In genomic region chr19:44876930-44877530, GRCh38 we compare ENCODE assay signal across 14 cellular contexts. TPM values are rescaled to one million over a fixed set of nuclear protein-coding genes. Genes with fewer than 3 reads are reported as not detected.
DNase-seq lines count a peak whose midpoint lies in the region; ATAC-seq, FAIRE-seq and TF ChIP-seq lines count a peak whose summit lies in the region.
"Had no signal": no experiment of that assay in that cellular context is flagged by ENCODE, and none has a peak within 500 bp of the region (broad histone marks: within the 10 kb centered on the region; RNA-seq: fewer than 3 reads in every experiment).

No MANE protein-coding gene starts in this region.

- no peak overlapping the region for H3K27ac ChIP-seq in K562 (ENCODE audit: extremely low read depth, low read depth, low read length)

- BruUV-seq in K562 (replicated peaks; lab: Mats Ljungman, UMichigan), result TSS peak; percentile 25

- no peak for TF ChIP-seq RAD21 in K562 (CRISPR knock-in tag; conservative IDR thresholded peaks at IDR 0.05 in 1 of 2, IDR thresholded peaks at IDR 0.05 in 1 of 2)

- no peak overlapping the region for H3K4me2 ChIP-seq in K562 (ENCODE audit: insufficient read depth, low read length)
- H3K4me2 ChIP-seq: smooth muscle cell had no signal

- no peak overlapping the region for H3K27ac Mint-ChIP-seq in activated CD4-positive, alpha-beta memory T cell treated with anti-CD3 and anti-CD28 coated beads for 36 hours
- no peak overlapping the region for H3K27ac Mint-ChIP-seq in activated CD4-positive, alpha-beta memory T cell treated with anti-CD3 and anti-CD28 coated beads, Interleukin-2, amount 10 ng/mL, durations not matched to agents 7 days and 5 days
- peak overlapping the region; percentile 55 for H3K27ac Mint-ChIP-seq in stimulated activated effector memory CD8-positive, alpha-beta T cell treated with anti-CD3 and anti-CD28 coated beads, Interleukin-12 subunit alpha, Interleukin-12 subunit beta, amount 100 ng/mL, for 72 hours

- no peaks in the 10 kb centered on the region for H3K36me3 Mint-ChIP-seq in activated CD4-positive, alpha-beta memory T cell treated with anti-CD3 and anti-CD28 coated beads for 36 hours
- no peaks in the 10 kb centered on the region for H3K36me3 Mint-ChIP-seq in activated CD4-positive, alpha-beta memory T cell treated with anti-CD3 and anti-CD28 coated beads, Interleukin-2, amount 10 ng/mL, durations not matched to agents 7 days and 5 days (ENCODE audit: low read depth)
- H3K36me3 Mint-ChIP-seq in stimulated activated effector memory CD8-positive, alpha-beta T cell treated with anti-CD3 and anti-CD28 coated beads, Interleukin-12 subunit alpha, Interleukin-12 subunit beta, amount 100 ng/mL, for 72 hours, result no peaks in the 10 kb centered on the region

- no peak for TF ChIP-seq CTCF in K562 (IDR thresholded peaks at IDR 0.05 in 2 of 3, conservative IDR thresholded peaks at IDR 0.05 in 1 of 3; ENCODE audit: insufficient read depth in 2 of 3, low read depth in 1 of 3, low read length in 3 of 3)
- TF ChIP-seq CTCF in D721Med (IDR thresholded peaks at IDR 0.05; ENCODE audit: insufficient read depth, missing control alignments), result no peak

- WGBS in K562 (ENCODE audit: insufficient coverage, low coverage, missing lambda C conversion rate), result 51% methylated on average over 4 of the region's 5 CpGs

- ATAC-seq in K562 (no peak; the same call in 2 of the 3 replicates), GM18868 (IDR thresholded peaks at IDR 0.05; ENCODE audit: unreplicated experiment) (no peak)
- ATAC-seq in stimulated activated effector memory CD8-positive, alpha-beta T cell treated with anti-CD3 and anti-CD28 coated beads, Interleukin-12 subunit alpha, Interleukin-12 subunit beta, amount 100 ng/mL, for 72 hours, result peak; percentile 27
- ATAC-seq: gastroesophageal sphincter, HepG2 had no signal

- H3K4me3 ChIP-seq in K562, result no peak overlapping the region
- H3K4me3 ChIP-seq: gastroesophageal sphincter, smooth muscle cell had no signal

- TF ChIP-seq EP300 in K562 (IDR thresholded peaks at IDR 0.05; ENCODE audit: low read length), result no peak

- no peaks in the 10 kb centered on the region for H3K79me2 ChIP-seq in K562 (ENCODE audit: control insufficient read depth, insufficient read depth, low read length)

- no peaks in the 10 kb centered on the region for H3K27me3 ChIP-seq in K562 (ENCODE audit: control insufficient read depth in 2 of 2, insufficient read depth in 2 of 2, low read length in 2 of 2)
- H3K27me3 ChIP-seq: gastroesophageal sphincter had no signal

- H3K36me3 ChIP-seq in K562 (ENCODE audit: control insufficient read depth, insufficient read depth, low read length), result peaks cover 68% of the 10 kb centered on the region

- no peak for TF ChIP-seq POLR2A in K562 (conservative IDR thresholded peaks at IDR 0.05)

- no peaks in the 10 kb centered on the region for H3K9me3 ChIP-seq in K562 (replicated peaks; ENCODE audit: control insufficient read depth, insufficient read depth, low read depth, low read length)
- H3K9me3 ChIP-seq: gastroesophageal sphincter had no signal

- peaks cover 5% of the 10 kb centered on the region for H3K4me1 Mint-ChIP-seq in activated CD4-positive, alpha-beta memory T cell treated with anti-CD3 and anti-CD28 coated beads for 36 hours (ENCODE audit: low read depth)
- peaks cover 4% of the 10 kb centered on the region for H3K4me1 Mint-ChIP-seq in activated CD4-positive, alpha-beta memory T cell treated with anti-CD3 and anti-CD28 coated beads, Interleukin-2, amount 10 ng/mL, durations not matched to agents 7 days and 5 days
- H3K4me1 Mint-ChIP-seq in stimulated activated effector memory CD8-positive, alpha-beta T cell treated with anti-CD3 and anti-CD28 coated beads, Interleukin-12 subunit alpha, Interleukin-12 subunit beta, amount 100 ng/mL, for 72 hours, result peaks cover 14% of the 10 kb centered on the region

- POLR2A ChIA-PET in activated CD4-positive, alpha-beta memory T cell treated with anti-CD3 and anti-CD28 coated beads for 36 hours (lab: Charles Lee), result no interaction called here
- POLR2A ChIA-PET in activated CD4-positive, alpha-beta memory T cell treated with anti-CD3 and anti-CD28 coated beads, Interleukin-2, amount 10 ng/mL, durations not matched to agents 7 days and 5 days (lab: Charles Lee), result no interaction called here
- POLR2A ChIA-PET in K562 (lab: Yijun Ruan, JAX), result interaction anchor here (0.6 to 1.4 kb wide), 4 partner anchors 11 to 769 kb away, joined by 3 to 9 read pairs (median 4); partner anchors contain the start of gene TOMM40

- H3K4me3 Mint-ChIP-seq in activated CD4-positive, alpha-beta memory T cell treated with anti-CD3 and anti-CD28 coated beads for 36 hours, result no peak overlapping the region
- H3K4me3 Mint-ChIP-seq in activated CD4-positive, alpha-beta memory T cell treated with anti-CD3 and anti-CD28 coated beads, Interleukin-2, amount 10 ng/mL, durations not matched to agents 7 days and 5 days, result no peak overlapping the region
- H3K4me3 Mint-ChIP-seq in stimulated activated effector memory CD8-positive, alpha-beta T cell treated with anti-CD3 and anti-CD28 coated beads, Interleukin-12 subunit alpha, Interleukin-12 subunit beta, amount 100 ng/mL, for 72 hours, result no peak overlapping the region

- peaks cover 2% of the 10 kb centered on the region for H3K27me3 Mint-ChIP-seq in activated CD4-positive, alpha-beta memory T cell treated with anti-CD3 and anti-CD28 coated beads for 36 hours
- no peaks in the 10 kb centered on the region for H3K27me3 Mint-ChIP-seq in activated CD4-positive, alpha-beta memory T cell treated with anti-CD3 and anti-CD28 coated beads, Interleukin-2, amount 10 ng/mL, durations not matched to agents 7 days and 5 days

- H2AFZ ChIP-seq in K562 (ENCODE audit: low read depth, low read length), result no peak overlapping the region

- no peaks in the 10 kb centered on the region for H3K9me1 ChIP-seq in K562 (ENCODE audit: control insufficient read depth, insufficient read depth, low read length)

- H3K9ac ChIP-seq in K562 (ENCODE audit: insufficient read depth in 1 of 2, low read depth in 2 of 2, low read length in 2 of 2), result 0 out of 4 replicates have a peak overlapping the region, but pooled peaks of 1 of the 2 experiments have one; percentile 62

- no peaks in the 10 kb centered on the region for H3K9me3 Mint-ChIP-seq in activated CD4-positive, alpha-beta memory T cell treated with anti-CD3 and anti-CD28 coated beads for 36 hours
- no peaks in the 10 kb centered on the region for H3K9me3 Mint-ChIP-seq in activated CD4-positive, alpha-beta memory T cell treated with anti-CD3 and anti-CD28 coated beads, Interleukin-2, amount 10 ng/mL, durations not matched to agents 7 days and 5 days
- H3K9me3 Mint-ChIP-seq in stimulated activated effector memory CD8-positive, alpha-beta T cell treated with anti-CD3 and anti-CD28 coated beads, Interleukin-12 subunit alpha, Interleukin-12 subunit beta, amount 100 ng/mL, for 72 hours, result no peaks in the 10 kb centered on the region

- FAIRE-seq in K562 (lab: Jason Lieb, UNC), result peak; percentile 42
- FAIRE-seq in D721Med (lab: Jason Lieb, UNC), result no peak
- FAIRE-seq: HepG2 had no signal

- in situ Hi-C loops in K562 (cut with MboI), result no loop called here

- CTCF ChIA-PET in activated CD4-positive, alpha-beta memory T cell treated with anti-CD3 and anti-CD28 coated beads for 36 hours (lab: Charles Lee), result no interaction called here
- CTCF ChIA-PET in activated CD4-positive, alpha-beta memory T cell treated with anti-CD3 and anti-CD28 coated beads, Interleukin-2, amount 10 ng/mL, durations not matched to agents 7 days and 5 days (lab: Charles Lee), result no interaction called here
- CTCF ChIA-PET in K562 (lab: Yijun Ruan, JAX; ENCODE audit: low intra/inter-chr PET ratio), result no interaction called here

- intact Hi-C loops in activated CD4-positive, alpha-beta memory T cell treated with anti-CD3 and anti-CD28 coated beads for 36 hours (cut with micrococcal nuclease), result no loop called here
- intact Hi-C loops in K562 (cut with micrococcal nuclease), result no loop called here

- peak; percentile 24 for DNase-seq in activated CD4-positive, alpha-beta memory T cell treated with anti-CD3 and anti-CD28 coated beads for 36 hours
- DNase-seq in activated CD4-positive, alpha-beta memory T cell treated with anti-CD3 and anti-CD28 coated beads, Interleukin-2, amount 10 ng/mL, durations not matched to agents 7 days and 5 days, result no peak
- peak; percentile 73 for DNase-seq in NCI-H2196 treated with DMSO at 0.1 percent for 48 hours (lab: John Stamatoyannopoulos, UW; ENCODE audit: unreplicated experiment)
- no peak for DNase-seq in K562 (ENCODE audit: extremely low read depth in 1 of 4, low spot score in 3 of 4)
- DNase-seq in stimulated activated effector memory CD8-positive, alpha-beta T cell treated with anti-CD3 and anti-CD28 coated beads, Interleukin-12 subunit alpha, Interleukin-12 subunit beta, amount 100 ng/mL, for 72 hours (ENCODE audit: low spot score in 2 of 2), result no peak
- no peak for DNase-seq in D721Med (ENCODE audit: insufficient read length, low spot score)
- no peak for DNase-seq in stimulated activated CD4-positive, alpha-beta T cell treated with anti-CD3 and anti-CD28 coated beads, Interleukin-2, amount 100 ng/mL, for 48 hours
- DNase-seq: ACHN, NCI-H146, OCI-M1 had no signal

- H4K20me1 ChIP-seq in K562 (replicated peaks; ENCODE audit: control insufficient read depth, insufficient read depth, low read length), result no peaks in the 10 kb centered on the region

- H3K4me1 ChIP-seq in K562 (replicated peaks in 1 of 2; ENCODE audit: control insufficient read depth in 2 of 2, insufficient read depth in 2 of 2, low read length in 2 of 2), result peaks cover 0 to 21% of the 10 kb centered on the region in 2 experiments; a peak in 2 of 5 replicates
- H3K4me1 ChIP-seq: gastroesophageal sphincter had no signal

RNA-seq across cellular contexts. Expression of gene TOMM40, which starts 14.0 kb away (rescaled TPM):
- total RNA-seq in activated CD4-positive, alpha-beta memory T cell treated with anti-CD3 and anti-CD28 coated beads for 36 hours, result 10 to 100 TPM; 86.4 to 87.1 TPM
- 10 to 100 TPM; 46.6 to 47.4 TPM for total RNA-seq in activated CD4-positive, alpha-beta memory T cell treated with anti-CD3 and anti-CD28 coated beads, Interleukin-2, amount 10 ng/mL, durations not matched to agents 7 days and 5 days
- total RNA-seq in K562 (2011; cell fraction: chromatin; rRNA removed; ENCODE audit: low replicate concordance), result 24.5 and 69.0 TPM in 2 replicates
- total RNA-seq in K562 (2011; cell fraction: nucleolus; rRNA removed), result 64.5 and 69.3 TPM in 2 replicates
- total RNA-seq in K562 (2011; cell fraction: nucleoplasm; rRNA removed), result 42.7 and 46.9 TPM in 2 replicates
- total RNA-seq in K562 (2014; rRNA removed) (194 and 237 TPM in 2 replicates), K562 (2014; rRNA removed; fragmentation: Illumina TruSeq; extraction: Trizol) (71.1 and 81.5 TPM in 2 replicates), K562 (2015; rRNA removed; fragmentation: Illumina TruSeq; extraction: Trizol) (165 and 169 TPM in 2 replicates), K562 (2021) (290 and 296 TPM in 2 replicates)
- polyA plus RNA-seq in K562 (2011; rRNA removed) (101 and 117 TPM in 2 replicates), K562 (2014; fragmentation: Illumina TruSeq; extraction: Trizol) (160 and 200 TPM in 2 replicates), K562 (2014; fragmentation: Nextera tagmentation; extraction: Ambion mirVana) (1 to 10 TPM in 1 of 2 experiments, under 1 TPM in 1; 0.89 to 5.4 TPM), K562 (2014; rRNA removed) (192 and 229 TPM in 2 replicates)
- polyA plus RNA-seq in K562 (2011; cell fraction: cytosol; rRNA removed), result 146 and 312 TPM in 2 replicates
- 73.1 and 101 TPM in 2 replicates for polyA plus RNA-seq in K562 (2011; cell fraction: nucleus; rRNA removed)
- 116 and 170 TPM in 2 replicates for polyA plus RNA-seq in K562 (2012)
- 34.9 and 75.1 TPM in 2 replicates for polyA minus RNA-seq in K562 (2011; rRNA and poly(A)+ RNA removed)
- 71.0 and 79.5 TPM in 2 replicates for polyA minus RNA-seq in K562 (2011; cell fraction: cytosol; rRNA and poly(A)+ RNA removed)
- polyA minus RNA-seq in K562 (2011; cell fraction: nucleus; rRNA and poly(A)+ RNA removed), result 22.6 and 24.0 TPM in 2 replicates

RNA-seq across cellular contexts. Expression of gene APOE, which starts 28.6 kb away (rescaled TPM):
- total RNA-seq in activated CD4-positive, alpha-beta memory T cell treated with anti-CD3 and anti-CD28 coated beads for 36 hours, result under 1 TPM; 0.44 to 0.48 TPM
- not detected for total RNA-seq in activated CD4-positive, alpha-beta memory T cell treated with anti-CD3 and anti-CD28 coated beads, Interleukin-2, amount 10 ng/mL, durations not matched to agents 7 days and 5 days
- 12.0 and 25.1 TPM in 2 replicates for total RNA-seq in K562 (2011; cell fraction: chromatin; rRNA removed; ENCODE audit: low replicate concordance)
- total RNA-seq in K562 (2011; cell fraction: nucleolus; rRNA removed), result 54.6 and 64.9 TPM in 2 replicates
- 29.0 and 36.6 TPM in 2 replicates for total RNA-seq in K562 (2011; cell fraction: nucleoplasm; rRNA removed)
- total RNA-seq in K562 (2014; rRNA removed) (113 and 122 TPM in 2 replicates), K562 (2014; rRNA removed; fragmentation: Illumina TruSeq; extraction: Trizol) (5.9 and 11.8 TPM in 2 replicates), K562 (2015; rRNA removed; fragmentation: Illumina TruSeq; extraction: Trizol) (180 and 204 TPM in 2 replicates), K562 (2021) (88.7 and 92.0 TPM in 2 replicates)
- polyA plus RNA-seq in K562 (2011; rRNA removed) (27.5 and 37.5 TPM in 2 replicates), K562 (2014; fragmentation: Illumina TruSeq; extraction: Trizol) (17.5 and 32.7 TPM in 2 replicates), K562 (2014; fragmentation: Nextera tagmentation; extraction: Ambion mirVana) (under 1 TPM in 1 of 2 experiments, not detected in 1; 0.14 TPM), K562 (2014; rRNA removed) (124 TPM in 2 replicates)
- polyA plus RNA-seq in K562 (2011; cell fraction: cytosol; rRNA removed), result 86.2 and 145 TPM in 2 replicates
- polyA plus RNA-seq in K562 (2011; cell fraction: nucleus; rRNA removed), result 25.5 and 31.9 TPM in 2 replicates
- polyA plus RNA-seq in K562 (2012), result 228 and 283 TPM in 2 replicates
- 3.9 and 4.7 TPM in 2 replicates for polyA minus RNA-seq in K562 (2011; rRNA and poly(A)+ RNA removed)
- polyA minus RNA-seq in K562 (2011; cell fraction: cytosol; rRNA and poly(A)+ RNA removed), result 11.5 and 23.0 TPM in 2 replicates
- 3.8 and 6.4 TPM in 2 replicates for polyA minus RNA-seq in K562 (2011; cell fraction: nucleus; rRNA and poly(A)+ RNA removed)

RNA-seq across cellular contexts. Expression of gene NECTIN2, which starts 30.9 kb away (rescaled TPM):
- 1 to 10 TPM in 1 of 2 experiments, under 1 TPM in 1; 0.71 to 1.9 TPM for total RNA-seq in activated CD4-positive, alpha-beta memory T cell treated with anti-CD3 and anti-CD28 coated beads for 36 hours
- under 1 TPM; 0.25 to 0.38 TPM for total RNA-seq in activated CD4-positive, alpha-beta memory T cell treated with anti-CD3 and anti-CD28 coated beads, Interleukin-2, amount 10 ng/mL, durations not matched to agents 7 days and 5 days
- 51.7 and 114 TPM in 2 replicates for total RNA-seq in K562 (2011; cell fraction: chromatin; rRNA removed; ENCODE audit: low replicate concordance)
- 140 and 162 TPM in 2 replicates for total RNA-seq in K562 (2011; cell fraction: nucleolus; rRNA removed)
- 124 and 148 TPM in 2 replicates for total RNA-seq in K562 (2011; cell fraction: nucleoplasm; rRNA removed)
- 65.3 and 78.5 TPM in 2 replicates for total RNA-seq in K562 (2014; rRNA removed)
- total RNA-seq in K562 (2014; rRNA removed; fragmentation: Illumina TruSeq; extraction: Trizol), result 29.8 and 34.9 TPM in 2 replicates
- total RNA-seq in K562 (2015; rRNA removed; fragmentation: Illumina TruSeq; extraction: Trizol), result 33.8 and 36.5 TPM in 2 replicates
- total RNA-seq in K562 (2021), result 83.6 and 84.8 TPM in 2 replicates
- polyA plus RNA-seq in K562 (2011; rRNA removed), result 32.7 and 73.0 TPM in 2 replicates
- polyA plus RNA-seq in K562 (2011; cell fraction: cytosol; rRNA removed), result 78.1 and 87.1 TPM in 2 replicates
- 35.6 and 37.9 TPM in 2 replicates for polyA plus RNA-seq in K562 (2011; cell fraction: nucleus; rRNA removed)
- polyA plus RNA-seq in K562 (2012), result 76.8 and 118 TPM in 2 replicates
- polyA plus RNA-seq in K562 (2014; fragmentation: Illumina TruSeq; extraction: Trizol), result 92.7 and 94.9 TPM in 2 replicates
- 1 to 10 TPM; 3.9 to 4.9 TPM for polyA plus RNA-seq in K562 (2014; fragmentation: Nextera tagmentation; extraction: Ambion mirVana)
- 41.4 and 43.6 TPM in 2 replicates for polyA plus RNA-seq in K562 (2014; rRNA removed)
- polyA minus RNA-seq in K562 (2011; rRNA and poly(A)+ RNA removed), result 29.4 and 29.7 TPM in 2 replicates
- polyA minus RNA-seq in K562 (2011; cell fraction: cytosol; rRNA and poly(A)+ RNA removed), result 43.7 and 44.6 TPM in 2 replicates
- polyA minus RNA-seq in K562 (2011; cell fraction: nucleus; rRNA and poly(A)+ RNA removed), result 9.2 and 15.6 TPM in 2 replicates

RNA-seq across cellular contexts. Expression of gene APOC1, which starts 37.4 kb away (rescaled TPM):
- total RNA-seq in activated CD4-positive, alpha-beta memory T cell treated with anti-CD3 and anti-CD28 coated beads for 36 hours, result 1 to 10 TPM; 1.4 to 2.2 TPM
- 1 to 10 TPM in 1 of 2 experiments, under 1 TPM in 1; 0.78 to 2.3 TPM for total RNA-seq in activated CD4-positive, alpha-beta memory T cell treated with anti-CD3 and anti-CD28 coated beads, Interleukin-2, amount 10 ng/mL, durations not matched to agents 7 days and 5 days
- 15.7 and 30.4 TPM in 2 replicates for total RNA-seq in K562 (2011; cell fraction: chromatin; rRNA removed; ENCODE audit: low replicate concordance)
- total RNA-seq in K562 (2011; cell fraction: nucleolus; rRNA removed), result 70.0 and 74.0 TPM in 2 replicates
- 46.3 and 59.4 TPM in 2 replicates for total RNA-seq in K562 (2011; cell fraction: nucleoplasm; rRNA removed)
- total RNA-seq in K562 (2014; rRNA removed), result 151 and 190 TPM in 2 replicates
- total RNA-seq in K562 (2014; rRNA removed; fragmentation: Illumina TruSeq; extraction: Trizol), result 134 and 155 TPM in 2 replicates
- 305 and 312 TPM in 2 replicates for total RNA-seq in K562 (2015; rRNA removed; fragmentation: Illumina TruSeq; extraction: Trizol)
- 220 and 308 TPM in 2 replicates for total RNA-seq in K562 (2021)
- polyA plus RNA-seq in K562 (2011; rRNA removed), result 115 and 174 TPM in 2 replicates
- 112 and 124 TPM in 2 replicates for polyA plus RNA-seq in K562 (2011; cell fraction: cytosol; rRNA removed)
- polyA plus RNA-seq in K562 (2011; cell fraction: nucleus; rRNA removed), result 50.9 and 80.6 TPM in 2 replicates
- 460 and 496 TPM in 2 replicates for polyA plus RNA-seq in K562 (2012)
- 239 and 302 TPM in 2 replicates for polyA plus RNA-seq in K562 (2014; fragmentation: Illumina TruSeq; extraction: Trizol)
- polyA plus RNA-seq in K562 (2014; fragmentation: Nextera tagmentation; extraction: Ambion mirVana), result 100 to 1,000 TPM; 371 to 408 TPM
- polyA plus RNA-seq in K562 (2014; rRNA removed), result 184 and 227 TPM in 2 replicates
- polyA minus RNA-seq in K562 (2011; rRNA and poly(A)+ RNA removed), result 22.7 and 22.9 TPM in 2 replicates
- polyA minus RNA-seq in K562 (2011; cell fraction: cytosol; rRNA and poly(A)+ RNA removed), result 60.6 and 76.4 TPM in 2 replicates
- polyA minus RNA-seq in K562 (2011; cell fraction: nucleus; rRNA and poly(A)+ RNA removed), result 2.2 and 14.6 TPM in 2 replicates

Comparison
In these comparisons a context has a peak if more than half of its experiments do, and no peak if none do; other contexts are left out.
1. DNase-seq: peak in activated CD4-positive, alpha-beta memory T cell treated with anti-CD3 and anti-CD28 coated beads for 36 hours (single experiment) and NCI-H2196 treated with DMSO at 0.1 percent for 48 hours (single experiment); none in activated CD4-positive, alpha-beta memory T cell treated with anti-CD3 and anti-CD28 coated beads, Interleukin-2, amount 10 ng/mL, durations not matched to agents 7 days and 5 days (single experiment), K562 (0 of 4), stimulated activated effector memory CD8-positive, alpha-beta T cell treated with anti-CD3 and anti-CD28 coated beads, Interleukin-12 subunit alpha, Interleukin-12 subunit beta, amount 100 ng/mL, for 72 hours (0 of 2), D721Med (single experiment) and stimulated activated CD4-positive, alpha-beta T cell treated with anti-CD3 and anti-CD28 coated beads, Interleukin-2, amount 100 ng/mL, for 48 hours (0 of 2).
2. RNA of gene APOE, which starts 28.6 kb away (total RNA-seq): 5.9 to 204 TPM in K562; 0.44 to 0.48 TPM in activated CD4-positive, alpha-beta memory T cell treated with anti-CD3 and anti-CD28 coated beads for 36 hours and not detected in activated CD4-positive, alpha-beta memory T cell treated with anti-CD3 and anti-CD28 coated beads, Interleukin-2, amount 10 ng/mL, durations not matched to agents 7 days and 5 days; every median in the first group is over 4 times any median in the second.
3. RNA of gene NECTIN2, which starts 30.9 kb away (total RNA-seq): 29.8 to 162 TPM in K562; 0.71 to 1.9 TPM in activated CD4-positive, alpha-beta memory T cell treated with anti-CD3 and anti-CD28 coated beads for 36 hours and 0.25 to 0.38 TPM in activated CD4-positive, alpha-beta memory T cell treated with anti-CD3 and anti-CD28 coated beads, Interleukin-2, amount 10 ng/mL, durations not matched to agents 7 days and 5 days; every median in the first group is over 10 times any median in the second.